Comparison of ENCODE assay signal across 16 cellular contexts in the genomic region with DNA sequence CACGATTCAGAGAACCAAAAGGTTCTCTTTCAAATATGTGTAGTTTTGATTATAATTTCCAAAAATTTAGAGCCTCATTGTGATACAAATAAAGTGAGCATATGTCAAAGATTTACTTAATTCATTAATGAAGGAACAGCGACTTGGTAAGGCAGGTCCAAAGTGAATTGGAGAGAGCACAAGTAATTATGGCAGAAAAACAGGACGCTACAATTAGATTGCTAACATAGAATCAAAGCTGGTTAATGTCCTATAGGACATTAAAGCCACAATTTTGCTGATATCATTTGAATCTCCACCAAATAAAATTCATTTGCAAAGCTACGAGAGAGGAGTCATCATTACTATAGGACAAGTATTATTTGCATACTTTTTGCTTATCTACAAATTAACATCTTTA.
A peak's percentile ranks its signal among the peaks of the same experiment; 100 is the strongest.
DNase-seq lines count a peak whose midpoint lies in the region; ATAC-seq and TF ChIP-seq lines count a peak whose summit lies in the region.
"Had no signal": no experiment of that assay in that cellular context is flagged by ENCODE, and none has a peak within 500 bp of the region (broad histone marks: within the 10 kb centered on the region; RNA-seq: fewer than 3 reads in every experiment).

No MANE protein-coding gene starts in this region.

- H3K27me3 Mint-ChIP-seq in activated T-cell treated with anti-CD3 and anti-CD28 coated beads, Interleukin-2, amount 50 U/mL, for 4 hours (ENCODE audit: low read depth), result no peaks in the 10 kb centered on the region
- H3K27me3 Mint-ChIP-seq: CD4-positive, alpha-beta T cell had no signal

- H3K27me3 ChIP-seq in BE2C (no peaks in the 10 kb centered on the region), PC-9 (ENCODE audit: insufficient read depth, low read depth) (no peaks in the 10 kb centered on the region), SK-N-SH (ENCODE audit: insufficient read depth) (no peaks in the 10 kb centered on the region)
- H3K27me3 ChIP-seq: BLaER1 treated with 17β-estradiol and CSF1 and Interleukin-3, amounts not matched to agents 10 nM and 100 nM had no signal

- H3K9me3 Mint-ChIP-seq in activated T-cell treated with anti-CD3 and anti-CD28 coated beads, Interleukin-2, amount 50 U/mL, for 4 hours, result no peaks in the 10 kb centered on the region
- H3K9me3 Mint-ChIP-seq: CD4-positive, alpha-beta T cell had no signal

- intact Hi-C loops in PC-9 (cut with micrococcal nuclease; ENCODE audit: unreplicated experiment), result no loop called here

- no peaks in the 10 kb centered on the region for H3K79me2 ChIP-seq in PC-9 (ENCODE audit: low read depth)
- H3K79me2 ChIP-seq in SK-N-SH (ENCODE audit: insufficient read depth), result no peaks in the 10 kb centered on the region

- H3K4me2 ChIP-seq in PC-9 (no peak overlapping the region), SK-N-SH (no peak overlapping the region)
- H3K4me2 ChIP-seq: A549; BLaER1 treated with 17β-estradiol and CSF1 and Interleukin-3, amounts not matched to agents 10 nM and 100 nM had no signal

- no peak for ATAC-seq in activated T-cell treated with anti-CD3 and anti-CD28 coated beads, Interleukin-2, amount 50 U/mL, for 4 hours
- no peak for ATAC-seq in GM21423 (IDR thresholded peaks at IDR 0.05; ENCODE audit: unreplicated experiment)
- ATAC-seq: A549; CD8-positive, alpha-beta T cell had no signal

- CTCF ChIA-PET in PC-9 (lab: Charles Lee), result no interaction called here
- CTCF ChIA-PET in SK-N-SH (lab: Yijun Ruan, JAX), result interaction anchor here (1.3 kb wide), 1 partner anchor 63 kb away, joined by 4 read pairs; no protein-coding TSS in a partner anchor

- no TSS peak for BruUV-seq in PC-9 (replicated peaks; lab: Mats Ljungman, UMichigan)

- peak in 1 of 2 experiments; percentile 92; a peak in 2 of 4 replicates for TF ChIP-seq EP300 in SK-N-SH (IDR thresholded peaks at IDR 0.05; ENCODE audit: borderline replicate concordance in 1 of 2, low read depth in 1 of 2, low read length in 1 of 2)

- H3K4me1 ChIP-seq in BE2C (no peaks in the 10 kb centered on the region), PC-9 (replicated peaks; ENCODE audit: insufficient read depth) (no peaks in the 10 kb centered on the region), SK-N-SH (ENCODE audit: control insufficient read depth in 1 of 2, insufficient read depth in 2 of 2, low read depth in 1 of 2, low read length in 1 of 2) (peaks cover 0 to 5% of the 10 kb centered on the region in 2 experiments; a peak in 2 of 4 replicates)
- H3K4me1 ChIP-seq: A549; BLaER1 treated with 17β-estradiol and CSF1 and Interleukin-3, amounts not matched to agents 10 nM and 100 nM; Caco-2 had no signal

- DNase-seq in BE2C, result no peak
- DNase-seq in PC-9, result no peak
- DNase-seq in SK-N-SH, result peak; percentile 19
- DNase-seq in AG20443 (ENCODE audit: low spot score), result no peak
- DNase-seq in activated T-cell treated with anti-CD3 and anti-CD28 coated beads, Interleukin-2, amount 50 U/mL, for 4 hours, result no peak
- DNase-seq: Caco-2; Calu3; CD4-positive, alpha-beta T cell; CD8-positive, alpha-beta T cell; DMS79 treated with DMSO at 0.1 percent for 48 hours; GF-D8 had no signal

- H3K9me2 ChIP-seq in PC-9 (ENCODE audit: insufficient read depth), result peaks cover 2% of the 10 kb centered on the region; the same call in 1 of the 2 replicates
- H3K9me2 ChIP-seq in SK-N-SH, result no peaks in the 10 kb centered on the region

- no peak overlapping the region for H3K9ac ChIP-seq in SK-N-SH
- H3K9ac ChIP-seq: BLaER1 treated with 17β-estradiol and CSF1 and Interleukin-3, amounts not matched to agents 10 nM and 100 nM had no signal

- H3K9me3 ChIP-seq in BE2C (no peaks in the 10 kb centered on the region), PC-9 (ENCODE audit: insufficient read depth, low read depth) (no peaks in the 10 kb centered on the region), SK-N-SH (no peaks in the 10 kb centered on the region)
- H3K9me3 ChIP-seq: A549, Caco-2 had no signal

- H3K36me3 Mint-ChIP-seq in activated T-cell treated with anti-CD3 and anti-CD28 coated beads, Interleukin-2, amount 50 U/mL, for 4 hours (ENCODE audit: insufficient read depth), result no peaks in the 10 kb centered on the region
- H3K36me3 Mint-ChIP-seq: CD8-positive, alpha-beta T cell had no signal

- no peaks in the 10 kb centered on the region for H4K20me1 ChIP-seq in PC-9 (ENCODE audit: insufficient read depth)
- no peaks in the 10 kb centered on the region for H4K20me1 ChIP-seq in SK-N-SH (ENCODE audit: insufficient read depth)
- H4K20me1 ChIP-seq: BLaER1 treated with 17β-estradiol and CSF1 and Interleukin-3, amounts not matched to agents 10 nM and 100 nM had no signal

- H3K27ac ChIP-seq in PC-9 (no peak overlapping the region), SK-N-SH (ENCODE audit: low read depth in 2 of 2, low read length in 1 of 2) (peak overlapping the region in 1 of 2 experiments; percentile 99; a peak in 2 of 4 replicates)
- H3K27ac ChIP-seq: 22Rv1; A549; BLaER1 treated with 17β-estradiol and CSF1 and Interleukin-3, amounts not matched to agents 10 nM and 100 nM; C4-2B had no signal

- H3K4me1 Mint-ChIP-seq in activated T-cell treated with anti-CD3 and anti-CD28 coated beads, Interleukin-2, amount 50 U/mL, for 4 hours (ENCODE audit: low read depth), result no peaks in the 10 kb centered on the region

- H3K36me3 ChIP-seq in BE2C, result no peaks in the 10 kb centered on the region
- H3K36me3 ChIP-seq in PC-9 (ENCODE audit: low read depth), result no peaks in the 10 kb centered on the region
- H3K36me3 ChIP-seq in SK-N-SH (replicated peaks in 1 of 2; ENCODE audit: control insufficient read depth in 1 of 2, insufficient read depth in 2 of 2, low read length in 1 of 2), result no peaks in the 10 kb centered on the region
- H3K36me3 ChIP-seq: BLaER1 treated with 17β-estradiol and CSF1 and Interleukin-3, amounts not matched to agents 10 nM and 100 nM had no signal

- POLR2A ChIA-PET in PC-9 (lab: Charles Lee; ENCODE audit: unreplicated experiment), result no interaction called here
- POLR2A ChIA-PET in SK-N-SH (lab: Yijun Ruan, JAX), result no interaction called here

- peak; percentile 39; the same call in 1 of the 2 replicates for TF ChIP-seq RAD21 in SK-N-SH (IDR thresholded peaks at IDR 0.05; ENCODE audit: low read length)

- H3F3A ChIP-seq in PC-9 (ENCODE audit: insufficient read depth, low read depth) (no peaks in the 10 kb centered on the region), SK-N-SH (replicated peaks; ENCODE audit: insufficient read depth) (no peaks in the 10 kb centered on the region)

- no peak for TF ChIP-seq CTCF in BE2C (IDR thresholded peaks at IDR 0.05; ENCODE audit: low read depth, low read length)
- TF ChIP-seq CTCF in PC-9 (conservative IDR thresholded peaks at IDR 0.05), result no peak
- no peak for TF ChIP-seq CTCF in SK-N-SH (IDR thresholded peaks at IDR 0.05)

- 13% methylated on average over 4 of the region's 4 CpGs for WGBS in SK-N-SH (ENCODE audit: low lambda C conversion rate)

- peak overlapping the region; percentile 62 for H2AFZ ChIP-seq in PC-9
- H2AFZ ChIP-seq in SK-N-SH (ENCODE audit: low read depth), result no peak overlapping the region

- 0 out of 2 replicates have a peak overlapping the region, but pooled peaks have one; percentile 2 for H3K4me3 ChIP-seq in BE2C (ENCODE audit: low read depth, low read length)
- H3K4me3 ChIP-seq in PC-9, result no peak overlapping the region
- H3K4me3 ChIP-seq in SK-N-SH (ENCODE audit: low read depth in 2 of 2, low read length in 1 of 2), result no peak overlapping the region
- H3K4me3 ChIP-seq: A549; BLaER1 treated with 17β-estradiol and CSF1 and Interleukin-3, amounts not matched to agents 10 nM and 100 nM had no signal

- no peak overlapping the region for H3K4me3 Mint-ChIP-seq in activated T-cell treated with anti-CD3 and anti-CD28 coated beads, Interleukin-2, amount 50 U/mL, for 4 hours
- H3K4me3 Mint-ChIP-seq: CD4-positive, alpha-beta T cell; CD8-positive, alpha-beta T cell had no signal

TF ChIP-seq in SK-N-SH, 30 proteins besides CTCF, POLR2A, EP300 and RAD21:
- TF ChIP-seq CHD2 (IDR thresholded peaks at IDR 0.05; ENCODE audit: low read length, partially characterized antibody), result peak; percentile 42
- TF ChIP-seq, protein P1, sequence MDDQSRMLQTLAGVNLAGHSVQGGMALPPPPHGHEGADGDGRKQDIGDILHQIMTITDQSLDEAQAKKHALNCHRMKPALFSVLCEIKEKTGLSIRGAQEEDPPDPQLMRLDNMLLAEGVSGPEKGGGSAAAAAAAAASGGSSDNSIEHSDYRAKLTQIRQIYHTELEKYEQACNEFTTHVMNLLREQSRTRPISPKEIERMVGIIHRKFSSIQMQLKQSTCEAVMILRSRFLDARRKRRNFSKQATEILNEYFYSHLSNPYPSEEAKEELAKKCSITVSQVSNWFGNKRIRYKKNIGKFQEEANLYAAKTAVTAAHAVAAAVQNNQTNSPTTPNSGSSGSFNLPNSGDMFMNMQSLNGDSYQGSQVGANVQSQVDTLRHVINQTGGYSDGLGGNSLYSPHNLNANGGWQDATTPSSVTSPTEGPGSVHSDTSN (IDR thresholded peaks at IDR 0.05), result no peak
- no peak for TF ChIP-seq POLR2AphosphoS5 (IDR thresholded peaks at IDR 0.05; ENCODE audit: low read depth, low read length)
- peak; percentile 44; the same call in 1 of the 2 replicates for TF ChIP-seq RCOR1 (IDR thresholded peaks at IDR 0.05; ENCODE audit: low read length)
